20 cellular contexts compared by ENCODE assay signal in genomic region chr5:130520211-130520610, GRCh38.
DNase-seq lines count a peak whose midpoint lies in the region; ATAC-seq and TF ChIP-seq lines count a peak whose summit lies in the region.
"Had no signal": no experiment of that assay in that cellular context is flagged by ENCODE, and none has a peak within 500 bp of the region (broad histone marks: within the 10 kb centered on the region; RNA-seq: fewer than 3 reads in every experiment).

No MANE protein-coding gene starts in this region.

- CTCF ChIA-PET in Calu3 (lab: Charles Lee): interaction anchor here (0.7 kb wide), 1 partner anchor 747 kb away, joined by 3 read pairs; no protein-coding TSS in a partner anchor
- CTCF ChIA-PET in activated CD4-positive, alpha-beta memory T cell treated with anti-CD3 and anti-CD28 coated beads for 36 hours (lab: Charles Lee): no interaction called here

- POLR2A ChIA-PET in activated CD4-positive, alpha-beta memory T cell treated with anti-CD3 and anti-CD28 coated beads for 36 hours (lab: Charles Lee): no interaction called here

- peaks cover 41% of the 10 kb centered on the region for H3K4me1 Mint-ChIP-seq in Calu3 (ENCODE audit: low read depth, unreplicated experiment)
- H3K4me1 Mint-ChIP-seq in activated CD4-positive, alpha-beta memory T cell treated with anti-CD3 and anti-CD28 coated beads for 36 hours (ENCODE audit: low read depth): no peaks in the 10 kb centered on the region
- H3K4me1 Mint-ChIP-seq: activated CD4-positive, alpha-beta T cell treated with anti-CD3 and anti-CD28 coated beads, Interleukin-2, amount 10 ng/mL, durations not matched to agents 24 days and 14 days; CD4-positive, CD25-positive, alpha-beta regulatory T cell had no signal

- H3K9ac ChIP-seq in NT2/D1 (ENCODE audit: insufficient read length, low read depth): no peak overlapping the region

- H3K4me3 ChIP-seq in NT2/D1 (ENCODE audit: insufficient read length, low read depth) (no peak overlapping the region), cardiac fibroblast (replicated peaks in 1 of 2; ENCODE audit: low read depth in 2 of 2, low read length in 2 of 2) (no peak overlapping the region), kidney epithelial cell (ENCODE audit: low read depth, low read length) (no peak overlapping the region)
- H3K4me3 ChIP-seq: left ventricle myocardium inferior had no signal

- H3K36me3 ChIP-seq in NT2/D1 (ENCODE audit: insufficient read depth, insufficient read length, low read length) (no peaks in the 10 kb centered on the region), kidney epithelial cell (ENCODE audit: control insufficient read depth, insufficient read depth, low read length) (no peaks in the 10 kb centered on the region)
- H3K36me3 ChIP-seq: left ventricle myocardium inferior had no signal

- H3K9me3 ChIP-seq in NT2/D1 (ENCODE audit: insufficient read depth, low read length): no peaks in the 10 kb centered on the region

- no peak for TF ChIP-seq CTCF in Calu3 (IDR thresholded peaks at IDR 0.05; ENCODE audit: unreplicated experiment)
- TF ChIP-seq CTCF in cardiac fibroblast (IDR thresholded peaks at IDR 0.05; ENCODE audit: low read depth, low read length): no peak
- TF ChIP-seq CTCF in kidney epithelial cell (IDR thresholded peaks at IDR 0.05; ENCODE audit: insufficient read depth, low read length, poor library complexity, severe bottlenecking): no peak

- intact Hi-C loops in Calu3 (cut with micrococcal nuclease; ENCODE audit: unreplicated experiment) (no loop called here), left cardiac atrium (cut with DNase I) (no loop called here)
- intact Hi-C loops in activated CD4-positive, alpha-beta memory T cell treated with anti-CD3 and anti-CD28 coated beads for 36 hours (cut with micrococcal nuclease): no loop called here

- H3K27me3 ChIP-seq in NT2/D1 (ENCODE audit: insufficient read depth, insufficient read length) (no peaks in the 10 kb centered on the region), kidney epithelial cell (ENCODE audit: control insufficient read depth, insufficient read depth, low read length) (no peaks in the 10 kb centered on the region)

- H3K27ac Mint-ChIP-seq in Calu3 (ENCODE audit: unreplicated experiment): peak overlapping the region; percentile 29
- H3K27ac Mint-ChIP-seq in activated CD4-positive, alpha-beta memory T cell treated with anti-CD3 and anti-CD28 coated beads for 36 hours: no peak overlapping the region
- H3K27ac Mint-ChIP-seq: activated CD4-positive, alpha-beta T cell treated with anti-CD3 and anti-CD28 coated beads, Interleukin-2, amount 10 ng/mL, durations not matched to agents 24 days and 14 days; activated naive CD8-positive, alpha-beta T cell; CD4-positive, CD25-positive, alpha-beta regulatory T cell had no signal

- H3K9me3 Mint-ChIP-seq in Calu3 (ENCODE audit: low read depth, unreplicated experiment): peaks cover 5% of the 10 kb centered on the region
- peaks cover 22% of the 10 kb centered on the region for H3K9me3 Mint-ChIP-seq in activated CD4-positive, alpha-beta memory T cell treated with anti-CD3 and anti-CD28 coated beads for 36 hours

- no peaks in the 10 kb centered on the region for H3K4me1 ChIP-seq in NT2/D1 (ENCODE audit: insufficient read depth, insufficient read length)
- H3K4me1 ChIP-seq: left ventricle myocardium inferior had no signal

- ATAC-seq in left cardiac atrium: no peak
- ATAC-seq: sciatic nerve had no signal

- DNase-seq in Calu3 (peak; percentile 20), NT2/D1 (ENCODE audit: low read depth, low spot score) (peak; percentile 16), cardiac fibroblast (ENCODE audit: low read depth in 2 of 2) (peak; percentile 14 to 42), kidney epithelial cell (ENCODE audit: low read depth) (peak; percentile 38), CD1c-positive myeloid dendritic cell (ENCODE audit: extremely low spot score) (no peak), left cardiac atrium (no peak)
- no peak for DNase-seq in effector CD4-positive, alpha-beta T cell
- DNase-seq in activated CD4-positive, alpha-beta memory T cell treated with anti-CD3 and anti-CD28 coated beads for 36 hours: no peak
- DNase-seq: activated CD4-positive, alpha-beta T cell treated with anti-CD3 and anti-CD28 coated beads, Interleukin-2, amount 10 ng/mL, durations not matched to agents 24 days and 14 days; CD4-positive, CD25-positive, alpha-beta regulatory T cell; central memory CD4-positive, alpha-beta T cell; DMS79 treated with DMSO at 0.1 percent for 48 hours; effector CD8-positive, alpha-beta T cell; HCEC 1CT; IMR-90; left ventricle myocardium inferior; MV-4-11; stimulated activated CD4-positive, alpha-beta T cell treated with anti-CD3 and anti-CD28 coated beads, Interleukin-2, amount 100 ng/mL, for 24 hours had no signal

- peaks cover 3% of the 10 kb centered on the region for H3K36me3 Mint-ChIP-seq in Calu3 (ENCODE audit: insufficient read depth, unreplicated experiment)
- H3K36me3 Mint-ChIP-seq in activated CD4-positive, alpha-beta memory T cell treated with anti-CD3 and anti-CD28 coated beads for 36 hours: no peaks in the 10 kb centered on the region
- H3K36me3 Mint-ChIP-seq: activated naive CD8-positive, alpha-beta T cell; CD4-positive, CD25-positive, alpha-beta regulatory T cell had no signal

- H3K4me3 Mint-ChIP-seq in Calu3 (ENCODE audit: low read depth, unreplicated experiment): no peak overlapping the region
- no peak overlapping the region for H3K4me3 Mint-ChIP-seq in activated CD4-positive, alpha-beta memory T cell treated with anti-CD3 and anti-CD28 coated beads for 36 hours
- H3K4me3 Mint-ChIP-seq: activated CD4-positive, alpha-beta T cell treated with anti-CD3 and anti-CD28 coated beads, Interleukin-2, amount 10 ng/mL, durations not matched to agents 24 days and 14 days; activated naive CD8-positive, alpha-beta T cell; CD4-positive, CD25-positive, alpha-beta regulatory T cell had no signal

- no TSS peak for BruUV-seq in Calu3 (replicated peaks; lab: Mats Ljungman, UMichigan)

- H3K27me3 Mint-ChIP-seq in Calu3 (ENCODE audit: unreplicated experiment): no peaks in the 10 kb centered on the region
- peaks cover 6% of the 10 kb centered on the region for H3K27me3 Mint-ChIP-seq in activated CD4-positive, alpha-beta memory T cell treated with anti-CD3 and anti-CD28 coated beads for 36 hours
- H3K27me3 Mint-ChIP-seq: activated CD4-positive, alpha-beta T cell treated with anti-CD3 and anti-CD28 coated beads, Interleukin-2, amount 10 ng/mL, durations not matched to agents 24 days and 14 days; CD4-positive, CD25-positive, alpha-beta regulatory T cell had no signal

Comparison
In these comparisons a context has a peak if more than half of its experiments do, and no peak if none do; other contexts are left out.
1. DNase-seq: peak in Calu3 (single experiment), NT2/D1 (single experiment), cardiac fibroblast (2 of 2) and kidney epithelial cell (single experiment); none in CD1c-positive myeloid dendritic cell (single experiment), left cardiac atrium (single experiment), effector CD4-positive, alpha-beta T cell (single experiment) and activated CD4-positive, alpha-beta memory T cell treated with anti-CD3 and anti-CD28 coated beads for 36 hours (single experiment).